9 cellular contexts compared by ENCODE assay signal in the genomic region with DNA sequence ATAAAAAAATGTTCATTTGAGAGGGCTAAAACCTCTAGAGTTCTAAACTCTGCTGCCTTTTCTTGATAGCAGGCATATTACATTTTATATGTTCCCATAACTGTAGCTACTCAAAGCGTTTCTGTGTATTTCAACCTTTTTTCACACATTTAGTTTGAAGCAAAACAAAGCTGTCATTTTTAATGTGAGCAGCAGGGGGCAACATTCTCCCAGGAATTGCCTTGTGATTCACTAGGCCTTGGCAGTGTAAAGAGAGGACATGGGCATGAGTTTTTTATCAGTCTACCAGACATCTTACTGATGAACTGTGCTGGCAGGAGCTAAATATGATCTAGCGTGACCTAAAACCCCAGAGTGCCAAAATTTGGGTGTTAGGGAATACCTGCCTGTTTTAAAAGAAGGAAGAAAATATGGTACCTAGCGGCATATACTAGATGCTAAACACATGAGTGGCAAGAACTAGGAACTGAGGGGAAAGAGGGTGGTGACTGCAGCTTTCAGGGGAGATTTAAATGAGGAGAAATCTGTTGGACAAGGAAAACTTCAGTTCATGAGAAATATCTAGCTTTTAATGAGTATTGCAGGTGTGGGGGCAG.
DNase-seq lines count a peak whose midpoint lies in the region; ATAC-seq lines count a peak whose summit lies in the region.
"Had no signal": no experiment of that assay in that cellular context is flagged by ENCODE, and none has a peak within 500 bp of the region (broad histone marks: within the 10 kb centered on the region; RNA-seq: fewer than 3 reads in every experiment).

No MANE protein-coding gene starts in this region.

- ATAC-seq in HG03378 (IDR thresholded peaks at IDR 0.05; ENCODE audit: unreplicated experiment) (no peak), GM21526 (IDR thresholded peaks at IDR 0.05; ENCODE audit: low FRiP score, unreplicated experiment) (no peak)

- H3K4me1 ChIP-seq in SJCRH30 = no peaks in the 10 kb centered on the region

- no peak overlapping the region for H3K4me3 ChIP-seq in SJCRH30

- H3K27me3 Mint-ChIP-seq in activated naive CD8-positive, alpha-beta T cell treated with anti-CD3 and anti-CD28 coated beads for 36 hours = no peaks in the 10 kb centered on the region
- H3K27me3 Mint-ChIP-seq: activated naive CD8-positive, alpha-beta T cell had no signal

- no peak overlapping the region for H3K27ac ChIP-seq in SJCRH30

- intact Hi-C loops in head of caudate nucleus (cut with DNase I) = loop anchor here (5.0 kb wide), 1 partner anchor 41 kb away; no protein-coding TSS in a partner anchor

- H3K4me1 Mint-ChIP-seq in activated naive CD8-positive, alpha-beta T cell treated with anti-CD3 and anti-CD28 coated beads for 36 hours = no peaks in the 10 kb centered on the region

- H3K36me3 Mint-ChIP-seq in activated naive CD8-positive, alpha-beta T cell treated with anti-CD3 and anti-CD28 coated beads for 36 hours = no peaks in the 10 kb centered on the region
- H3K36me3 Mint-ChIP-seq: activated naive CD8-positive, alpha-beta T cell had no signal

- H3K9me3 ChIP-seq in SJCRH30 (replicated peaks) = no peaks in the 10 kb centered on the region

- no peaks in the 10 kb centered on the region for H3K9me3 Mint-ChIP-seq in activated naive CD8-positive, alpha-beta T cell treated with anti-CD3 and anti-CD28 coated beads for 36 hours

- no peaks in the 10 kb centered on the region for H3K36me3 ChIP-seq in SJCRH30

- H3K27me3 ChIP-seq in SJCRH30 = no peaks in the 10 kb centered on the region

- no peak overlapping the region for H3K4me3 Mint-ChIP-seq in activated naive CD8-positive, alpha-beta T cell treated with anti-CD3 and anti-CD28 coated beads for 36 hours
- H3K4me3 Mint-ChIP-seq: activated naive CD8-positive, alpha-beta T cell had no signal

- DNase-seq in Daoy (ENCODE audit: low read depth) (peak; percentile 52), LHCN-M2 (ENCODE audit: low read depth) (peak; percentile 60), SJCRH30 (peak; percentile 38 to 79), head of caudate nucleus (peak in 39 of 42 donors; percentile 21 to 92 (median 73)), pulmonary artery endothelial cell (ENCODE audit: low read depth, low spot score) (peak; percentile 26)
- peak; percentile 26 for DNase-seq in activated naive CD8-positive, alpha-beta T cell treated with anti-CD3 and anti-CD28 coated beads for 36 hours

- no peak overlapping the region for H3K27ac Mint-ChIP-seq in activated naive CD8-positive, alpha-beta T cell treated with anti-CD3 and anti-CD28 coated beads for 36 hours
- H3K27ac Mint-ChIP-seq: activated naive CD8-positive, alpha-beta T cell had no signal
